18 cellular contexts compared by ENCODE assay signal in genomic region chr1:206504363-206504713, GRCh38. TPM values are rescaled to one million over a fixed set of nuclear protein-coding genes. Genes with fewer than 3 reads are reported as not detected.
DNase-seq lines count a peak whose midpoint lies in the region; ATAC-seq lines count a peak whose summit lies in the region.
"Had no signal": no experiment of that assay in that cellular context is flagged by ENCODE, and none has a peak within 500 bp of the region (broad histone marks: within the 10 kb centered on the region; RNA-seq: fewer than 3 reads in every experiment).

No MANE protein-coding gene starts in this region.

- H3K36me3 ChIP-seq in ACC112 (ENCODE audit: insufficient read depth, low read length), result no peaks in the 10 kb centered on the region
- no peaks in the 10 kb centered on the region for H3K36me3 ChIP-seq in CD8-positive, alpha-beta memory T cell (ENCODE audit: insufficient read depth, low read length)
- H3K36me3 ChIP-seq: Peyer's patch, sigmoid colon had no signal

- peaks cover 26% of the 10 kb centered on the region for H3K27me3 ChIP-seq in ACC112 (ENCODE audit: insufficient read depth, low read length)
- H3K27me3 ChIP-seq in CD8-positive, alpha-beta memory T cell (ENCODE audit: insufficient read depth, low read length, poor library complexity, severe bottlenecking), result peaks cover 11% of the 10 kb centered on the region

- H2AFZ ChIP-seq in ACC112 (ENCODE audit: low read length, unreplicated experiment), result no peak overlapping the region

- POLR2A ChIA-PET in CD8-positive, alpha-beta memory T cell (lab: Charles Lee), result interaction anchor here (0.8 kb wide), 1 partner anchor 1070 kb away, joined by 3 read pairs; no protein-coding TSS in a partner anchor

- peaks cover 41% of the 10 kb centered on the region for H3K4me1 ChIP-seq in ACC112 (ENCODE audit: control insufficient read depth, insufficient read depth, low read length, unreplicated experiment)
- H3K4me1 ChIP-seq in CD8-positive, alpha-beta memory T cell (ENCODE audit: insufficient read depth, low read length), result peaks cover 35% of the 10 kb centered on the region

- no peak for DNase-seq in CD8-positive, alpha-beta memory T cell
- DNase-seq in activated T-helper 1 cell treated with anti-CD3 and anti-CD28 coated beads, Interleukin-12 subunit alpha, Interleukin-12 subunit beta, Interleukin-2, Interleukin-4 antibody, amounts not matched to agents 30 ng/mL and 10 ng/mL and 1 ng/mL, durations not matched to agents 14 hours and 24 hours and 36 hours (ENCODE audit: low spot score), result no peak
- DNase-seq in natural killer cell treated with Interleukin-12 subunit alpha and Interleukin-12 subunit beta and Interleukin-15 and Interleukin-18, amount 100 ng/mL, for 72 hours (ENCODE audit: low spot score), result no peak
- DNase-seq in T-helper 2 cell treated with Interferon-gamma antibody and Interleukin-4, amounts not matched to agents 5 μg/mL and 100 μg/mL, for 36 hours (ENCODE audit: low spot score), result no peak
- no peak for DNase-seq in AG08396 (ENCODE audit: low spot score)
- DNase-seq: activated gamma-delta T cell; DND-41; effector CD4-positive, alpha-beta T cell; NCI-H1930; NCI-H69 had no signal

- H3K4me3 Mint-ChIP-seq in CD8-positive, alpha-beta memory T cell, result peak overlapping the region in 5 of 7 donors; percentile 16 to 89 (median 41)
- H3K4me3 Mint-ChIP-seq in activated T-helper 1 cell treated with anti-CD3 and anti-CD28 coated beads, Interleukin-12 subunit alpha, Interleukin-12 subunit beta, Interleukin-2, Interleukin-4 antibody, amounts not matched to agents 30 ng/mL and 10 ng/mL and 1 ng/mL, durations not matched to agents 14 hours and 24 hours and 36 hours, result peak overlapping the region; percentile 6
- peak overlapping the region; percentile 81 for H3K4me3 Mint-ChIP-seq in natural killer cell treated with Interleukin-12 subunit alpha and Interleukin-12 subunit beta and Interleukin-15 and Interleukin-18, amount 100 ng/mL, for 72 hours
- H3K4me3 Mint-ChIP-seq in T-helper 2 cell treated with Interferon-gamma antibody and Interleukin-4, amounts not matched to agents 5 μg/mL and 100 μg/mL, for 36 hours, result no peak overlapping the region
- H3K4me3 Mint-ChIP-seq: activated CD4-positive, alpha-beta T cell treated with anti-CD3 and anti-CD28 coated beads, Interleukin-2, amount 10 ng/mL, durations not matched to agents 7 days and 5 days had no signal

- H3K79me2 ChIP-seq in ACC112 (ENCODE audit: control insufficient read depth, insufficient read depth, low read length, unreplicated experiment), result no peaks in the 10 kb centered on the region

- CTCF ChIA-PET in CD8-positive, alpha-beta memory T cell (lab: Charles Lee), result interaction anchor here (1.5 kb wide), 1 partner anchor 80 kb away, joined by 4 read pairs; no protein-coding TSS in a partner anchor

- peaks cover 37 to 56% (median 48%) of the 10 kb centered on the region in 3 donors for H3K4me1 Mint-ChIP-seq in CD8-positive, alpha-beta memory T cell
- H3K4me1 Mint-ChIP-seq in activated T-helper 1 cell treated with anti-CD3 and anti-CD28 coated beads, Interleukin-12 subunit alpha, Interleukin-12 subunit beta, Interleukin-2, Interleukin-4 antibody, amounts not matched to agents 30 ng/mL and 10 ng/mL and 1 ng/mL, durations not matched to agents 14 hours and 24 hours and 36 hours (ENCODE audit: low read depth), result peaks cover 47% of the 10 kb centered on the region
- peaks cover 53 to 58% of the 10 kb centered on the region in 2 donors for H3K4me1 Mint-ChIP-seq in natural killer cell treated with Interleukin-12 subunit alpha and Interleukin-12 subunit beta and Interleukin-15 and Interleukin-18, amount 100 ng/mL, for 72 hours (ENCODE audit: low read depth in 2 of 2)
- peaks cover 26% of the 10 kb centered on the region for H3K4me1 Mint-ChIP-seq in T-helper 2 cell treated with Interferon-gamma antibody and Interleukin-4, amounts not matched to agents 5 μg/mL and 100 μg/mL, for 36 hours (ENCODE audit: low read depth)

- H3K27ac Mint-ChIP-seq in CD8-positive, alpha-beta memory T cell, result peak overlapping the region in 6 of 8 donors; percentile 16 to 84 (median 30)
- peak overlapping the region; percentile 65 for H3K27ac Mint-ChIP-seq in activated T-helper 1 cell treated with anti-CD3 and anti-CD28 coated beads, Interleukin-12 subunit alpha, Interleukin-12 subunit beta, Interleukin-2, Interleukin-4 antibody, amounts not matched to agents 30 ng/mL and 10 ng/mL and 1 ng/mL, durations not matched to agents 14 hours and 24 hours and 36 hours
- H3K27ac Mint-ChIP-seq in natural killer cell treated with Interleukin-12 subunit alpha and Interleukin-12 subunit beta and Interleukin-15 and Interleukin-18, amount 100 ng/mL, for 72 hours, result peak overlapping the region; percentile 58 to 81
- H3K27ac Mint-ChIP-seq in T-helper 2 cell treated with Interferon-gamma antibody and Interleukin-4, amounts not matched to agents 5 μg/mL and 100 μg/mL, for 36 hours, result no peak overlapping the region
- H3K27ac Mint-ChIP-seq: activated CD4-positive, alpha-beta T cell treated with anti-CD3 and anti-CD28 coated beads, Interleukin-2, amount 10 ng/mL, durations not matched to agents 7 days and 5 days had no signal

- intact Hi-C loops in activated T-helper 1 cell treated with anti-CD3 and anti-CD28 coated beads, Interleukin-12 subunit alpha, Interleukin-12 subunit beta, Interleukin-2, Interleukin-4 antibody, amounts not matched to agents 30 ng/mL and 10 ng/mL and 1 ng/mL, durations not matched to agents 14 hours and 24 hours and 36 hours (cut with micrococcal nuclease), result loop anchor here (1.0 to 10.0 kb wide), 6 partner anchors 26 to 400 kb away; partner anchors contain the start of gene IKBKE

- no peak for ATAC-seq in natural killer cell treated with Interleukin-12 subunit alpha and Interleukin-12 subunit beta and Interleukin-15 and Interleukin-18, amount 100 ng/mL, for 72 hours
- ATAC-seq in GM18498 (IDR thresholded peaks at IDR 0.05; ENCODE audit: unreplicated experiment) (no peak), GM19023 (IDR thresholded peaks at IDR 0.05; ENCODE audit: unreplicated experiment) (no peak)

- H3K9me3 ChIP-seq in CD8-positive, alpha-beta memory T cell (ENCODE audit: low read length), result no peaks in the 10 kb centered on the region
- H3K9me3 ChIP-seq: Peyer's patch, sigmoid colon had no signal

- H3K4me3 ChIP-seq in ACC112 (ENCODE audit: low read depth, low read length), result no peak overlapping the region
- H3K4me3 ChIP-seq in CD8-positive, alpha-beta memory T cell (ENCODE audit: low read length), result no peak overlapping the region
- H3K4me3 ChIP-seq: lung, Peyer's patch, sigmoid colon had no signal

- H3K27me3 Mint-ChIP-seq in CD8-positive, alpha-beta memory T cell, result peaks cover 10% of the 10 kb centered on the region in 2 donors
- H3K27me3 Mint-ChIP-seq in activated T-helper 1 cell treated with anti-CD3 and anti-CD28 coated beads, Interleukin-12 subunit alpha, Interleukin-12 subunit beta, Interleukin-2, Interleukin-4 antibody, amounts not matched to agents 30 ng/mL and 10 ng/mL and 1 ng/mL, durations not matched to agents 14 hours and 24 hours and 36 hours (ENCODE audit: insufficient read depth), result peaks cover 14% of the 10 kb centered on the region
- peaks cover 0 to 2% of the 10 kb centered on the region in 2 donors for H3K27me3 Mint-ChIP-seq in natural killer cell treated with Interleukin-12 subunit alpha and Interleukin-12 subunit beta and Interleukin-15 and Interleukin-18, amount 100 ng/mL, for 72 hours
- H3K27me3 Mint-ChIP-seq in T-helper 2 cell treated with Interferon-gamma antibody and Interleukin-4, amounts not matched to agents 5 μg/mL and 100 μg/mL, for 36 hours (ENCODE audit: low read depth), result peaks cover 26% of the 10 kb centered on the region

- peak overlapping the region; percentile 36; the same call in 1 of the 2 replicates for H3K27ac ChIP-seq in ACC112 (ENCODE audit: low read depth, low read length)
- H3K27ac ChIP-seq in CD8-positive, alpha-beta memory T cell (ENCODE audit: low read depth, low read length), result peak overlapping the region; percentile 25

- H3K36me3 Mint-ChIP-seq in CD8-positive, alpha-beta memory T cell, result peaks cover 0 to 6% (median 0%) of the 10 kb centered on the region in 3 donors
- peaks cover 11% of the 10 kb centered on the region for H3K36me3 Mint-ChIP-seq in activated T-helper 1 cell treated with anti-CD3 and anti-CD28 coated beads, Interleukin-12 subunit alpha, Interleukin-12 subunit beta, Interleukin-2, Interleukin-4 antibody, amounts not matched to agents 30 ng/mL and 10 ng/mL and 1 ng/mL, durations not matched to agents 14 hours and 24 hours and 36 hours (ENCODE audit: low read depth)
- no peaks in the 10 kb centered on the region for H3K36me3 Mint-ChIP-seq in natural killer cell treated with Interleukin-12 subunit alpha and Interleukin-12 subunit beta and Interleukin-15 and Interleukin-18, amount 100 ng/mL, for 72 hours
- peaks cover 8% of the 10 kb centered on the region for H3K36me3 Mint-ChIP-seq in T-helper 2 cell treated with Interferon-gamma antibody and Interleukin-4, amounts not matched to agents 5 μg/mL and 100 μg/mL, for 36 hours (ENCODE audit: low read depth)

- H3K9me3 Mint-ChIP-seq in CD8-positive, alpha-beta memory T cell, result no peaks in the 10 kb centered on the region
- H3K9me3 Mint-ChIP-seq in activated T-helper 1 cell treated with anti-CD3 and anti-CD28 coated beads, Interleukin-12 subunit alpha, Interleukin-12 subunit beta, Interleukin-2, Interleukin-4 antibody, amounts not matched to agents 30 ng/mL and 10 ng/mL and 1 ng/mL, durations not matched to agents 14 hours and 24 hours and 36 hours, result no peaks in the 10 kb centered on the region
- no peaks in the 10 kb centered on the region for H3K9me3 Mint-ChIP-seq in natural killer cell treated with Interleukin-12 subunit alpha and Interleukin-12 subunit beta and Interleukin-15 and Interleukin-18, amount 100 ng/mL, for 72 hours
- H3K9me3 Mint-ChIP-seq in T-helper 2 cell treated with Interferon-gamma antibody and Interleukin-4, amounts not matched to agents 5 μg/mL and 100 μg/mL, for 36 hours, result no peaks in the 10 kb centered on the region
- H3K9me3 Mint-ChIP-seq: activated CD4-positive, alpha-beta T cell treated with anti-CD3 and anti-CD28 coated beads, Interleukin-2, amount 10 ng/mL, durations not matched to agents 7 days and 5 days had no signal

RNA-seq across cellular contexts. Expression of gene RASSF5, which starts 3.0 kb away (rescaled TPM):
- 100 to 1,000 TPM; 163 to 165 TPM for total RNA-seq in CD8-positive, alpha-beta memory T cell
- 329 TPM for polyA plus RNA-seq in CD8-positive, alpha-beta memory T cell
- total RNA-seq in activated T-helper 1 cell treated with anti-CD3 and anti-CD28 coated beads, Interleukin-12 subunit alpha, Interleukin-12 subunit beta, Interleukin-2, Interleukin-4 antibody, amounts not matched to agents 30 ng/mL and 10 ng/mL and 1 ng/mL, durations not matched to agents 14 hours and 24 hours and 36 hours, result 220 and 221 TPM in 2 replicates
- total RNA-seq in natural killer cell treated with Interleukin-12 subunit alpha and Interleukin-12 subunit beta and Interleukin-15 and Interleukin-18, amount 100 ng/mL, for 72 hours, result 100 to 1,000 TPM; 178 to 260 TPM

RNA-seq across cellular contexts. Expression of gene IKBKE, which starts 34.1 kb away (rescaled TPM):
- 10 to 100 TPM; 17.1 to 18.4 TPM for total RNA-seq in CD8-positive, alpha-beta memory T cell
- polyA plus RNA-seq in CD8-positive, alpha-beta memory T cell, result 46.6 TPM
- total RNA-seq in activated T-helper 1 cell treated with anti-CD3 and anti-CD28 coated beads, Interleukin-12 subunit alpha, Interleukin-12 subunit beta, Interleukin-2, Interleukin-4 antibody, amounts not matched to agents 30 ng/mL and 10 ng/mL and 1 ng/mL, durations not matched to agents 14 hours and 24 hours and 36 hours, result 59.8 and 64.9 TPM in 2 replicates
- 10 to 100 TPM; 50.8 to 53.3 TPM for total RNA-seq in natural killer cell treated with Interleukin-12 subunit alpha and Interleukin-12 subunit beta and Interleukin-15 and Interleukin-18, amount 100 ng/mL, for 72 hours
- polyA plus RNA-seq: neural cell had no signal
